In the genomic region with DNA sequence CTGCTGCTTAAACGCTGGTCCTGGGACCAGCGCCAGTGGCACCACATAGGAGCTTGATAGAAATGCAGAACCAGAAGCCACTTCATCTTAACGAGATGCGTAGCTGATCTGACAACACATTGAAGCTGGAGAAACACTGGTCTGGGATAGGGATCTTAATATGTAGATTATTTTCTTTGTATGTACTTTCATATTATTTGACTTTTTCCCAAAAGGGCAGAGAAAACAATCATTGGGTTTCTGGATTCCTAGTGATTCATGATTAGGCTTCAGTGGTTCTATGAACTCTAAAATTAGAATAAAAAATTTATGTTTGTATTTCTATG, we compare ENCODE assay signal across 18 cellular contexts. TPM values are rescaled to one million over a fixed set of nuclear protein-coding genes. Genes with fewer than 3 reads are reported as not detected.
A peak's percentile ranks its signal among the peaks of the same experiment; 100 is the strongest.
DNase-seq lines count a peak whose midpoint lies in the region; ATAC-seq and TF ChIP-seq lines count a peak whose summit lies in the region.
"Had no signal": no experiment of that assay in that cellular context is flagged by ENCODE, and none has a peak within 500 bp of the region (broad histone marks: within the 10 kb centered on the region; RNA-seq: fewer than 3 reads in every experiment).

No MANE protein-coding gene starts in this region.

- intact Hi-C loops in naive thymus-derived CD4-positive, alpha-beta T cell (cut with micrococcal nuclease), result no loop called here
- intact Hi-C loops in prostate gland (cut with DNase I), result no loop called here

- 29% methylated on average over 4 of the region's 4 CpGs for WGBS in prostate gland

- no peak overlapping the region for H3K4me3 ChIP-seq in naive thymus-derived CD4-positive, alpha-beta T cell (ENCODE audit: low read length)
- H3K4me3 ChIP-seq in prostate gland, result no peak overlapping the region
- H3K4me3 ChIP-seq: PC-9 had no signal

- peaks cover 0 to 6% (median 0%) of the 10 kb centered on the region in 5 donors for H3K27me3 Mint-ChIP-seq in naive thymus-derived CD4-positive, alpha-beta T cell
- H3K27me3 Mint-ChIP-seq: CD4-positive, alpha-beta T cell; progenitor cell of endocrine pancreas had no signal

- H3K27ac ChIP-seq in naive thymus-derived CD4-positive, alpha-beta T cell (ENCODE audit: low read depth, low read length), result no peak overlapping the region
- H3K27ac ChIP-seq in prostate gland, result no peak overlapping the region
- H3K27ac ChIP-seq: brain microvascular endothelial cell, PC-9 had no signal

- H3K27me3 ChIP-seq in naive thymus-derived CD4-positive, alpha-beta T cell (ENCODE audit: control insufficient read depth in 2 of 2, insufficient read depth in 2 of 2, low read length in 2 of 2), result no peaks in the 10 kb centered on the region
- H3K27me3 ChIP-seq in prostate gland (replicated peaks; ENCODE audit: insufficient read depth), result no peaks in the 10 kb centered on the region
- H3K27me3 ChIP-seq: brain microvascular endothelial cell had no signal

- POLR2A ChIA-PET in naive thymus-derived CD4-positive, alpha-beta T cell (lab: Charles Lee), result no interaction called here

- no peaks in the 10 kb centered on the region for H3K9me3 ChIP-seq in naive thymus-derived CD4-positive, alpha-beta T cell (ENCODE audit: control insufficient read depth in 2 of 3, low read length in 3 of 3)
- H3K9me3 ChIP-seq in prostate gland, result no peaks in the 10 kb centered on the region

- ATAC-seq in GM18907 (IDR thresholded peaks at IDR 0.05; ENCODE audit: unreplicated experiment) (peak; percentile 57), HG03565 (IDR thresholded peaks at IDR 0.05; ENCODE audit: unreplicated experiment) (peak; percentile 35), HG02852 (IDR thresholded peaks at IDR 0.05; ENCODE audit: unreplicated experiment) (no peak), GM18870 (IDR thresholded peaks at IDR 0.05; ENCODE audit: unreplicated experiment) (no peak)
- no peak for ATAC-seq in naive thymus-derived CD4-positive, alpha-beta T cell
- ATAC-seq: left lobe of liver had no signal

- no peak for TF ChIP-seq POLR2A in prostate gland (IDR thresholded peaks at IDR 0.05)

- no peaks in the 10 kb centered on the region for H3K36me3 ChIP-seq in naive thymus-derived CD4-positive, alpha-beta T cell (ENCODE audit: control insufficient read depth in 2 of 3, insufficient read depth in 3 of 3, low read length in 3 of 3)
- no peaks in the 10 kb centered on the region for H3K36me3 ChIP-seq in prostate gland
- H3K36me3 ChIP-seq: brain microvascular endothelial cell had no signal

- no peak for TF ChIP-seq CTCF in prostate gland (IDR thresholded peaks at IDR 0.05)

- no peak overlapping the region for H3K4me3 Mint-ChIP-seq in naive thymus-derived CD4-positive, alpha-beta T cell
- H3K4me3 Mint-ChIP-seq: CD4-positive, alpha-beta T cell had no signal

- H3K4me1 ChIP-seq in naive thymus-derived CD4-positive, alpha-beta T cell (ENCODE audit: control insufficient read depth in 2 of 2, insufficient read depth in 2 of 2, low read length in 2 of 2), result no peaks in the 10 kb centered on the region
- H3K4me1 ChIP-seq in prostate gland (replicated peaks), result no peaks in the 10 kb centered on the region

- CTCF ChIA-PET in naive thymus-derived CD4-positive, alpha-beta T cell (lab: Charles Lee), result no interaction called here

- peak overlapping the region in 1 of 9 donors; percentile 12 for H3K27ac Mint-ChIP-seq in naive thymus-derived CD4-positive, alpha-beta T cell
- H3K27ac Mint-ChIP-seq: CD4-positive, alpha-beta T cell had no signal

- DNase-seq in G401 (ENCODE audit: low spot score) (peak; percentile 25), myocyte (ENCODE audit: low read depth) (peak; percentile 50), prostate gland (ENCODE audit: low spot score) (no peak)
- no peak for DNase-seq in naive thymus-derived CD4-positive, alpha-beta T cell
- DNase-seq: brain microvascular endothelial cell; CD4-positive, alpha-beta T cell; HCEC 1CT; KG1; NCI-H1436 treated with DMSO at 0.1 percent for 48 hours; PC-9 had no signal

- peaks cover 0 to 16% (median 9%) of the 10 kb centered on the region in 5 donors for H3K36me3 Mint-ChIP-seq in naive thymus-derived CD4-positive, alpha-beta T cell

- in situ Hi-C loops in G401 (cut with HindIII; ENCODE audit: low sequenced_read_pairs), result no loop called here

- H3K4me1 Mint-ChIP-seq in naive thymus-derived CD4-positive, alpha-beta T cell, result peaks cover 0 to 17% (median 7%) of the 10 kb centered on the region in 7 donors

- H3K9me3 Mint-ChIP-seq in naive thymus-derived CD4-positive, alpha-beta T cell, result no peaks in the 10 kb centered on the region
- H3K9me3 Mint-ChIP-seq: CD4-positive, alpha-beta T cell had no signal

RNA-seq across cellular contexts. Expression of gene MPEG1, which starts 12.3 kb away (rescaled TPM):
- not detected in 2 replicates for total RNA-seq in G401 (2014; rRNA removed; shearing (Covaris generic))
- total RNA-seq in myocyte, result not detected in 2 replicates
- polyA plus RNA-seq in myocyte (2012), result 0.10 TPM
- 100 to 1,000 TPM in 1 of 5 experiments, 10 to 100 TPM in 1, 1 to 10 TPM in 2, not detected in 1; 4.2 to 187 (median 13.8) TPM for total RNA-seq in naive thymus-derived CD4-positive, alpha-beta T cell
- polyA plus RNA-seq in naive thymus-derived CD4-positive, alpha-beta T cell, result under 1 TPM; 0.26 to 0.53 TPM
- 1 to 10 TPM; 3.2 to 8.2 TPM for total RNA-seq in prostate gland
- total RNA-seq: Daoy, NCI-H460, PC-9, progenitor cell of endocrine pancreas had no signal

RNA-seq across cellular contexts. Expression of gene DTX4, which starts 28.5 kb away (rescaled TPM):
- 0.55 and 3.7 TPM in 2 replicates for total RNA-seq in G401 (2014; rRNA removed; shearing (Covaris generic))
- total RNA-seq in myocyte, result 7.9 and 8.2 TPM in 2 replicates
- polyA plus RNA-seq in myocyte (2012), result 53.3 TPM
- 1 to 10 TPM in 4 of 5 experiments, under 1 TPM in 1; 0.22 to 3.9 (median 2.2) TPM for total RNA-seq in naive thymus-derived CD4-positive, alpha-beta T cell
- polyA plus RNA-seq in naive thymus-derived CD4-positive, alpha-beta T cell, result under 1 TPM; 0.22 to 0.35 TPM
- 10 to 100 TPM in 1 of 2 donors, 1 to 10 TPM in 1; 6.9 to 10.7 TPM for total RNA-seq in prostate gland
- total RNA-seq: Daoy had no signal

RNA-seq across cellular contexts. Expression of gene FAM111A, which starts 57.7 kb away (rescaled TPM):
- total RNA-seq in G401 (2014; rRNA removed; shearing (Covaris generic)), result 2.2 and 4.2 TPM in 2 replicates
- total RNA-seq in myocyte (12.6 and 13.3 TPM in 2 replicates), prostate gland (10 to 100 TPM; 49.5 to 60.3 TPM)
- 10.1 TPM for polyA plus RNA-seq in myocyte (2012)
- total RNA-seq in naive thymus-derived CD4-positive, alpha-beta T cell, result 100 to 1,000 TPM in 3 of 5 experiments, 10 to 100 TPM in 2; 73.1 to 138 (median 117) TPM
- polyA plus RNA-seq in naive thymus-derived CD4-positive, alpha-beta T cell, result 10 to 100 TPM; 23.0 to 32.0 TPM

Comparison
In these comparisons a context has a peak if more than half of its experiments do, and no peak if none do; other contexts are left out.
1. DNase-seq: peak in G401 (single experiment) and myocyte (single experiment); none in naive thymus-derived CD4-positive, alpha-beta T cell (0 of 9) and prostate gland (single experiment).
2. ATAC-seq: peak in GM18907 (single experiment) and HG03565 (single experiment); none in HG02852 (single experiment), naive thymus-derived CD4-positive, alpha-beta T cell (single experiment) and GM18870 (single experiment).